18 cellular contexts compared by ENCODE assay signal in genomic region chr19:43739419-43739818, GRCh38. TPM values are rescaled to one million over a fixed set of nuclear protein-coding genes. Genes with fewer than 3 reads are reported as not detected.
DNase-seq lines count a peak whose midpoint lies in the region; ATAC-seq and TF ChIP-seq lines count a peak whose summit lies in the region.
"Had no signal": no experiment of that assay in that cellular context is flagged by ENCODE, and none has a peak within 500 bp of the region (broad histone marks: within the 10 kb centered on the region; RNA-seq: fewer than 3 reads in every experiment).

No MANE protein-coding gene starts in this region.

- H3K4me3 Mint-ChIP-seq in T-helper 2 cell treated with Interferon-gamma antibody and Interleukin-4, amounts not matched to agents 5 μg/mL and 100 μg/mL, for 36 hours = no peak overlapping the region
- H3K4me3 Mint-ChIP-seq in activated CD4-positive, alpha-beta T cell treated with anti-CD3 and anti-CD28 coated beads, Interleukin-2, amount 10 ng/mL, durations not matched to agents 24 days and 14 days = no peak overlapping the region
- H3K4me3 Mint-ChIP-seq: CD4-positive, CD25-positive, alpha-beta regulatory T cell; stimulated activated naive B cell treated with anti-CD40 and anti-IgM and Interleukin-4, amounts not matched to agents 10 μg/mL and 1 μg/mL and 100 μg/mL, for 72 hours had no signal

- peaks cover 2% of the 10 kb centered on the region for H3K4me1 Mint-ChIP-seq in T-helper 2 cell treated with Interferon-gamma antibody and Interleukin-4, amounts not matched to agents 5 μg/mL and 100 μg/mL, for 36 hours (ENCODE audit: low read depth)
- H3K4me1 Mint-ChIP-seq in activated CD4-positive, alpha-beta T cell treated with anti-CD3 and anti-CD28 coated beads, Interleukin-2, amount 10 ng/mL, durations not matched to agents 24 days and 14 days = peaks cover 11% of the 10 kb centered on the region

- no peaks in the 10 kb centered on the region for H3K27me3 Mint-ChIP-seq in T-helper 2 cell treated with Interferon-gamma antibody and Interleukin-4, amounts not matched to agents 5 μg/mL and 100 μg/mL, for 36 hours (ENCODE audit: low read depth)
- H3K27me3 Mint-ChIP-seq in activated CD4-positive, alpha-beta T cell treated with anti-CD3 and anti-CD28 coated beads, Interleukin-2, amount 10 ng/mL, durations not matched to agents 24 days and 14 days = no peaks in the 10 kb centered on the region
- H3K27me3 Mint-ChIP-seq: CD4-positive, CD25-positive, alpha-beta regulatory T cell; stimulated activated naive B cell treated with anti-CD40 and anti-IgM and Interleukin-4, amounts not matched to agents 10 μg/mL and 1 μg/mL and 100 μg/mL, for 72 hours had no signal

- WGBS in suprapubic skin = 65% methylated on average over 9 of the region's 9 CpGs

- H3K27ac ChIP-seq in suprapubic skin = peak overlapping the region; percentile 71
- H3K27ac ChIP-seq: ascending aorta had no signal

- no peak for TF ChIP-seq CTCF in suprapubic skin (IDR thresholded peaks at IDR 0.05)

- peak; percentile 78 for ATAC-seq in left lobe of liver
- ATAC-seq: stimulated activated naive B cell treated with anti-CD40 and anti-IgM and Interleukin-4, amounts not matched to agents 10 μg/mL and 1 μg/mL and 100 μg/mL, for 72 hours had no signal

- H3K9me3 ChIP-seq in adipocyte (ENCODE audit: control insufficient read depth, low read length) (no peaks in the 10 kb centered on the region), suprapubic skin (no peaks in the 10 kb centered on the region)
- H3K9me3 ChIP-seq: ascending aorta had no signal

- H3K4me1 ChIP-seq in adipocyte (ENCODE audit: control insufficient read depth, insufficient read depth, low read length) = peaks cover 17% of the 10 kb centered on the region
- H3K4me1 ChIP-seq in suprapubic skin = peaks cover 18% of the 10 kb centered on the region
- H3K4me1 ChIP-seq: ascending aorta had no signal

- no peak for DNase-seq in T-helper 2 cell treated with Interferon-gamma antibody and Interleukin-4, amounts not matched to agents 5 μg/mL and 100 μg/mL, for 36 hours (ENCODE audit: low spot score)
- DNase-seq in T-helper 2 cell (no peak), adipocyte (ENCODE audit: low read depth) (no peak), left lobe of liver (ENCODE audit: low spot score) (no peak), suprapubic skin (ENCODE audit: low spot score in 2 of 2) (no peak), iPS-NIHi11 (ENCODE audit: low spot score) (no peak)
- no peak for DNase-seq in stimulated activated CD8-positive, alpha-beta memory T cell treated with anti-CD3 and anti-CD28 coated beads, Interleukin-4, amount 100 ng/mL, for 48 hours
- DNase-seq in activated CD4-positive, alpha-beta T cell treated with anti-CD3 and anti-CD28 coated beads, Interleukin-2, amount 10 ng/mL, durations not matched to agents 24 days and 14 days = no peak
- DNase-seq: hippocampal formation; NCI-H2081 treated with DMSO at 0.1 percent for 48 hours; NCI-H748 treated with DMSO at 0.1 percent for 48 hours; stimulated activated naive B cell treated with anti-CD40 and anti-IgM and Interleukin-4, amounts not matched to agents 10 μg/mL and 1 μg/mL and 100 μg/mL, for 72 hours had no signal

- peaks cover 63% of the 10 kb centered on the region for H3K36me3 Mint-ChIP-seq in T-helper 2 cell treated with Interferon-gamma antibody and Interleukin-4, amounts not matched to agents 5 μg/mL and 100 μg/mL, for 36 hours (ENCODE audit: low read depth)
- H3K36me3 Mint-ChIP-seq in activated CD4-positive, alpha-beta T cell treated with anti-CD3 and anti-CD28 coated beads, Interleukin-2, amount 10 ng/mL, durations not matched to agents 24 days and 14 days (ENCODE audit: low read depth) = peaks cover 71% of the 10 kb centered on the region

- intact Hi-C loops in activated CD4-positive, alpha-beta T cell treated with anti-CD3 and anti-CD28 coated beads, Interleukin-2, amount 10 ng/mL, durations not matched to agents 24 days and 14 days (cut with micrococcal nuclease) = no loop called here

- no peaks in the 10 kb centered on the region for H3K9me3 Mint-ChIP-seq in T-helper 2 cell treated with Interferon-gamma antibody and Interleukin-4, amounts not matched to agents 5 μg/mL and 100 μg/mL, for 36 hours
- H3K9me3 Mint-ChIP-seq in activated CD4-positive, alpha-beta T cell treated with anti-CD3 and anti-CD28 coated beads, Interleukin-2, amount 10 ng/mL, durations not matched to agents 24 days and 14 days = no peaks in the 10 kb centered on the region
- H3K9me3 Mint-ChIP-seq: CD4-positive, CD25-positive, alpha-beta regulatory T cell; stimulated activated naive B cell treated with anti-CD40 and anti-IgM and Interleukin-4, amounts not matched to agents 10 μg/mL and 1 μg/mL and 100 μg/mL, for 72 hours had no signal

- H3K9ac ChIP-seq in adipocyte (ENCODE audit: low read length) = peak overlapping the region; percentile 1

- no peak overlapping the region for H3K4me3 ChIP-seq in adipocyte (ENCODE audit: low read length)
- H3K4me3 ChIP-seq in suprapubic skin = no peak overlapping the region
- H3K4me3 ChIP-seq: ascending aorta had no signal

- peaks cover 83% of the 10 kb centered on the region for H3K36me3 ChIP-seq in adipocyte (ENCODE audit: control insufficient read depth, insufficient read depth, low read length, severe bottlenecking)
- H3K36me3 ChIP-seq in suprapubic skin = peaks cover 79% of the 10 kb centered on the region

- no peak for TF ChIP-seq EP300 in suprapubic skin (IDR thresholded peaks at IDR 0.05)

- H3K27me3 ChIP-seq in adipocyte (replicated peaks; ENCODE audit: control insufficient read depth, insufficient read depth, low read length) (no peaks in the 10 kb centered on the region), suprapubic skin (no peaks in the 10 kb centered on the region)
- H3K27me3 ChIP-seq: ascending aorta had no signal

- TF ChIP-seq POLR2A in suprapubic skin (IDR thresholded peaks at IDR 0.05) = no peak

- H3K27ac Mint-ChIP-seq in T-helper 2 cell treated with Interferon-gamma antibody and Interleukin-4, amounts not matched to agents 5 μg/mL and 100 μg/mL, for 36 hours = peak overlapping the region; percentile 46
- no peak overlapping the region for H3K27ac Mint-ChIP-seq in activated CD4-positive, alpha-beta T cell treated with anti-CD3 and anti-CD28 coated beads, Interleukin-2, amount 10 ng/mL, durations not matched to agents 24 days and 14 days
- H3K27ac Mint-ChIP-seq: stimulated activated naive B cell treated with anti-CD40 and anti-IgM and Interleukin-4, amounts not matched to agents 10 μg/mL and 1 μg/mL and 100 μg/mL, for 72 hours had no signal

RNA-seq across cellular contexts. Expression of gene SMG9, which starts 15.3 kb away (rescaled TPM):
- total RNA-seq in left lobe of liver = 13.2 TPM
- 10 to 100 TPM; 21.5 to 44.4 (median 30.1) TPM for total RNA-seq in suprapubic skin
- total RNA-seq in activated CD4-positive, alpha-beta T cell treated with anti-CD3 and anti-CD28 coated beads, Interleukin-2, amount 10 ng/mL, durations not matched to agents 24 days and 14 days = 83.9 and 86.6 TPM in 2 replicates

RNA-seq across cellular contexts. Expression of gene IRGC, which starts 23.5 kb away (rescaled TPM):
- not detected for total RNA-seq in left lobe of liver
- not detected for total RNA-seq in suprapubic skin
- not detected in 2 replicates for total RNA-seq in activated CD4-positive, alpha-beta T cell treated with anti-CD3 and anti-CD28 coated beads, Interleukin-2, amount 10 ng/mL, durations not matched to agents 24 days and 14 days
- total RNA-seq: ascending aorta; CD4-positive, CD25-positive, alpha-beta regulatory T cell; dermis blood vessel endothelial cell; H1; liver; sciatic nerve had no signal

RNA-seq across cellular contexts. Expression of gene KCNN4, which starts 41.4 kb away (rescaled TPM):
- total RNA-seq in left lobe of liver (0.43 TPM), suprapubic skin (10 to 100 TPM; 26.4 to 77.9 (median 48.2) TPM)
- 165 and 172 TPM in 2 replicates for total RNA-seq in activated CD4-positive, alpha-beta T cell treated with anti-CD3 and anti-CD28 coated beads, Interleukin-2, amount 10 ng/mL, durations not matched to agents 24 days and 14 days

Comparison
In these comparisons a context has a peak if more than half of its experiments do, and no peak if none do; other contexts are left out.
1. RNA of gene KCNN4, which starts 41.4 kb away (total RNA-seq): 165 to 172 TPM in activated CD4-positive, alpha-beta T cell treated with anti-CD3 and anti-CD28 coated beads, Interleukin-2, amount 10 ng/mL, durations not matched to agents 24 days and 14 days and 26.4 to 77.9 TPM in suprapubic skin; 0.43 TPM in left lobe of liver (single experiment); every median in the first group is over 10 times any median in the second.